In the genomic region with DNA sequence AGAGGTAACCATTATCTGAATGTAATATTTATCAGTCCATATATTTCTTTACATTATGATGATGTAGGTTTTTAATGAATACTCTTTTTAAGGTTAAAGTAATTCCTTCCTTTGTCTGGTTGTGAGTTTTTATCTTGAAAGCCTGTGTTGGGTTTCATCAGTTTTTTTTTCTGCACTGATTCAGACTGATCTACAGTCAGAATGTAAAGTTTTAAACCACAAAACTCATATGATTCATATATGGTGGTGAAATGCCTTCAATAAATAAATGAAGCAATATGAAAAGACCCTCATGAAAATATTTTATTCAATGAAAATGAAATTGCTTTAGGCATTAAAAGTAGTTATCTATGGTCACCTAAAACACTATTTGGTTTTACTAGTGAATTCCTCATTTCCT, we compare ENCODE assay signal across 16 cellular contexts. TPM values are rescaled to one million over a fixed set of nuclear protein-coding genes. Genes with fewer than 3 reads are reported as not detected.
"Had no signal": no experiment of that assay in that cellular context is flagged by ENCODE, and none has a peak within 500 bp of the region (broad histone marks: within the 10 kb centered on the region; RNA-seq: fewer than 3 reads in every experiment).

No MANE protein-coding gene starts in this region.

- H3K4me1 ChIP-seq: left lung, neural progenitor cell had no signal

- DNase-seq: activated gamma-delta T cell treated with Interleukin-2 at 50 U/mL for 16 hours; activated T-cell treated with anti-CD3 and anti-CD28 coated beads, Interleukin-2, amount 50 U/mL, for 1 hour; adrenal gland; caudate nucleus; foreskin fibroblast; kidney glomerular epithelial cell; left lung; naive thymus-derived CD8-positive, alpha-beta T cell; stimulated activated CD4-positive, alpha-beta T cell treated with anti-CD3 and anti-CD28 coated beads, Interleukin-2, amount 100 ng/mL, for 48 hours; stimulated activated naive CD4-positive, alpha-beta T cell treated with Interleukin-2 at 50 U/mL for 16 hours; T-helper 9 cell had no signal

- H3K9me3 ChIP-seq: adrenal gland, left lung had no signal

- H3K36me3 ChIP-seq: adrenal gland, left lung, neural progenitor cell had no signal

- H2AFZ ChIP-seq: neural progenitor cell had no signal

- H3K4me3 ChIP-seq: adrenal gland, left lung, lung, neural progenitor cell had no signal

- ATAC-seq: left lung; naive thymus-derived CD8-positive, alpha-beta T cell; WTC11 had no signal

- H3K9ac ChIP-seq: neural progenitor cell had no signal

- H3K4me2 ChIP-seq: neural progenitor cell had no signal

- H3K27me3 ChIP-seq: adrenal gland, left lung, neural progenitor cell had no signal

- H3K27ac ChIP-seq: adrenal gland, epithelial cell of prostate, left lung, neural progenitor cell had no signal

RNA-seq across cellular contexts. Expression of a gene that starts 47.1 kb away (rescaled TPM):
- total RNA-seq: naive thymus-derived CD8-positive, alpha-beta T cell; T-helper 1 cell treated with Interleukin-12 subunit alpha and Interleukin-12 subunit beta and Interleukin-4 antibody, amounts not matched to agents 30 ng/mL and 1 ng/mL, for 36 hours had no signal
